ENCODE assay signal across 8 cellular contexts in genomic region chr2:85538507-85539360, GRCh38. TPM values are rescaled to one million over a fixed set of nuclear protein-coding genes. Genes with fewer than 3 reads are reported as not detected.
DNase-seq lines count a peak whose midpoint lies in the region; ATAC-seq lines count a peak whose summit lies in the region.

Gene MAT2A, plus strand, starts transcription at chr2:85539168. Its CDS starts 120 bp downstream, at chr2:85539288.

- H3K36me3 Mint-ChIP-seq in IgD-negative memory B cell = peaks cover 3% of the 10 kb centered on the region

- H3K27me3 Mint-ChIP-seq in IgD-negative memory B cell = no peaks in the 10 kb centered on the region

- DNase-seq in DMS153 (lab: John Stamatoyannopoulos, UW) (peak; percentile 79), OCI-M1 (lab: John Stamatoyannopoulos, UW) (peak; percentile 93), activated T-cell treated with anti-CD3 and anti-CD28 coated beads for 4 hours (peak; percentile 86), epithelial cell of prostate (ENCODE audit: low read depth, low spot score) (no peak)
- DNase-seq in stimulated activated CD8-positive, alpha-beta memory T cell treated with anti-CD3 and anti-CD28 coated beads, Interleukin-7, amount 100 ng/mL, for 1 hour (ENCODE audit: low read depth in 2 of 2) = peak; percentile 71 to 80

- peaks cover 24 to 34% (median 25%) of the 10 kb centered on the region in 3 donors for H3K4me1 Mint-ChIP-seq in IgD-negative memory B cell

- H3K9me3 Mint-ChIP-seq in IgD-negative memory B cell = peaks cover 0 to 2% (median 0%) of the 10 kb centered on the region in 3 donors

- peaks cover 53% of the 10 kb centered on the region for H3K4me1 ChIP-seq in mucosa of stomach (ENCODE audit: control insufficient read depth, insufficient read depth, low read length)

- peak within 1 kb of the TSS; percentile 94 to 98 (median 95) for H3K27ac Mint-ChIP-seq in IgD-negative memory B cell

- H3K27me3 ChIP-seq in mucosa of stomach (ENCODE audit: control insufficient read depth, insufficient read depth, low read length) = no peaks in the 10 kb centered on the region

- no peaks in the 10 kb centered on the region for H3K9me3 ChIP-seq in mucosa of stomach (ENCODE audit: control insufficient read depth, low read length)

- ATAC-seq in GM21529 (IDR thresholded peaks at IDR 0.05; ENCODE audit: unreplicated experiment) = peak; percentile 75

- peaks cover 9% of the 10 kb centered on the region for H3K36me3 ChIP-seq in mucosa of stomach (ENCODE audit: control insufficient read depth, insufficient read depth, low read length)

- peak within 1 kb of the TSS; percentile 90 for H3K27ac ChIP-seq in epithelial cell of prostate

- H3K4me3 ChIP-seq in mucosa of stomach (ENCODE audit: low read length) = peak within 1 kb of the TSS; percentile 87

- H3K9ac ChIP-seq in mucosa of stomach (ENCODE audit: low read length) = peak within 1 kb of the TSS; percentile 95

- peak within 1 kb of the TSS; percentile 94 to 98 (median 96) for H3K4me3 Mint-ChIP-seq in IgD-negative memory B cell

RNA-seq across cellular contexts. Expression of gene MAT2A, which starts in this region (rescaled TPM):
- polyA plus RNA-seq in IgD-negative memory B cell = 72.2 TPM
